ENCODE assay signal across 1 cellular context in genomic region chr17:4140125-4140524, GRCh38.
TF ChIP-seq lines count a peak whose summit lies in the region.

No MANE protein-coding gene starts in this region.

TF ChIP-seq in neural cell, 6 proteins besides CTCF, POLR2A, EP300 and RAD21:
- TF ChIP-seq TAF1 (IDR thresholded peaks at IDR 0.05; ENCODE audit: low read depth): no peak
- no peak for TF ChIP-seq POLR2AphosphoS5 (IDR thresholded peaks at IDR 0.05)
- TF ChIP-seq REST (IDR thresholded peaks at IDR 0.05; ENCODE audit: borderline replicate concordance): no peak
- TF ChIP-seq SMC3 (conservative IDR thresholded peaks at IDR 0.05; ENCODE audit: poor library complexity): no peak
- TF ChIP-seq MXI1 (conservative IDR thresholded peaks at IDR 0.05; ENCODE audit: poor library complexity, severe bottlenecking): no peak
- TF ChIP-seq EZH2 (IDR thresholded peaks at IDR 0.05; ENCODE audit: borderline replicate concordance, insufficient read depth, low read length, poor library complexity, severe bottlenecking): no peak
